25 cellular contexts compared by ENCODE assay signal in genomic region chr13:43802511-43802910, GRCh38. TPM values are rescaled to one million over a fixed set of nuclear protein-coding genes. Genes with fewer than 3 reads are reported as not detected.
"Had no signal": no experiment of that assay in that cellular context is flagged by ENCODE, and none has a peak within 500 bp of the region (broad histone marks: within the 10 kb centered on the region; RNA-seq: fewer than 3 reads in every experiment).

No MANE protein-coding gene starts in this region.

- DNase-seq: activated B cell treated with CpG ODN at 0.5 μM for 24 hours; activated CD4-positive, alpha-beta T cell treated with anti-CD3 and anti-CD28 coated beads for 36 hours; activated CD4-positive, alpha-beta T cell treated with anti-CD3 and anti-CD28 coated beads, Interleukin-2, amount 50 U/mL, for 48 hours; activated CD8-positive, alpha-beta memory T cell treated with anti-CD3 and anti-CD28 coated beads, Interleukin-2, amount 50 U/mL, for 48 hours; activated naive CD4-positive, alpha-beta T cell treated with Interleukin-2 at 50 U/mL for 16 hours; activated naive CD8-positive, alpha-beta T cell treated with anti-CD3 and anti-CD28 coated beads for 36 hours; activated T-cell treated with anti-CD3 and anti-CD28 coated beads, Interleukin-2, amount 50 U/mL, for 4 hours; amniotic stem cell; effector memory CD4-positive, alpha-beta T cell; hippocampal formation; left ventricle myocardium inferior; midbrain; natural killer cell; retina; sigmoid colon; stimulated activated CD4-positive, alpha-beta T cell treated with anti-CD3 and anti-CD28 coated beads, Interleukin-15, amount 100 ng/mL, for 24 hours; stomach; testis; trophoblast cell; uterus had no signal

- H3K36me3 Mint-ChIP-seq: activated naive CD8-positive, alpha-beta T cell treated with anti-CD3 and anti-CD28 coated beads for 36 hours; natural killer cell; stimulated activated memory B cell treated with anti-CD40 and anti-IgM and Interleukin-4, amounts not matched to agents 10 μg/mL and 1 μg/mL and 100 μg/mL, for 72 hours had no signal

- H3K4me3 ChIP-seq: cardiac muscle cell, left ventricle myocardium inferior, sigmoid colon, smooth muscle cell, stomach, testis, uterus had no signal

- H3K4me1 ChIP-seq: testis, uterus had no signal

- H3K9me3 ChIP-seq: left ventricle myocardium inferior, sigmoid colon, stomach, testis, uterus had no signal

- H3K27me3 Mint-ChIP-seq: dendritic cell treated with granulocyte-macrophage colony-stimulating factor and Interleukin-4, amounts not matched to agents 40 ng/mL and 50 ng/mL, for 4 days had no signal

- H3K9me3 Mint-ChIP-seq: activated B cell treated with CpG ODN at 0.5 μM for 24 hours; activated naive CD8-positive, alpha-beta T cell treated with anti-CD3 and anti-CD28 coated beads for 36 hours; activated T-cell treated with anti-CD3 and anti-CD28 coated beads, Interleukin-2, amount 50 U/mL, for 4 hours; dendritic cell treated with granulocyte-macrophage colony-stimulating factor and Interleukin-4, amounts not matched to agents 40 ng/mL and 50 ng/mL, for 4 days; natural killer cell; stimulated activated memory B cell treated with anti-CD40 and anti-IgM and Interleukin-4, amounts not matched to agents 10 μg/mL and 1 μg/mL and 100 μg/mL, for 72 hours had no signal

- H3K4me3 Mint-ChIP-seq: activated B cell treated with CpG ODN at 0.5 μM for 24 hours; activated CD4-positive, alpha-beta T cell treated with anti-CD3 and anti-CD28 coated beads for 36 hours; activated naive CD8-positive, alpha-beta T cell treated with anti-CD3 and anti-CD28 coated beads for 36 hours; activated T-cell treated with anti-CD3 and anti-CD28 coated beads, Interleukin-2, amount 50 U/mL, for 4 hours; dendritic cell treated with granulocyte-macrophage colony-stimulating factor and Interleukin-4, amounts not matched to agents 40 ng/mL and 50 ng/mL, for 4 days; natural killer cell; stimulated activated memory B cell treated with anti-CD40 and anti-IgM and Interleukin-4, amounts not matched to agents 10 μg/mL and 1 μg/mL and 100 μg/mL, for 72 hours had no signal

- H3K36me3 ChIP-seq: cardiac muscle cell, left ventricle myocardium inferior, sigmoid colon, stomach, uterus had no signal

- H3K27ac Mint-ChIP-seq: activated B cell treated with CpG ODN at 0.5 μM for 24 hours; activated CD4-positive, alpha-beta T cell treated with anti-CD3 and anti-CD28 coated beads for 36 hours; activated naive CD8-positive, alpha-beta T cell treated with anti-CD3 and anti-CD28 coated beads for 36 hours; dendritic cell treated with granulocyte-macrophage colony-stimulating factor and Interleukin-4, amounts not matched to agents 40 ng/mL and 50 ng/mL, for 4 days; natural killer cell; stimulated activated memory B cell treated with anti-CD40 and anti-IgM and Interleukin-4, amounts not matched to agents 10 μg/mL and 1 μg/mL and 100 μg/mL, for 72 hours had no signal

- ATAC-seq: activated CD4-positive, alpha-beta T cell treated with anti-CD3 and anti-CD28 coated beads for 36 hours; activated T-cell treated with anti-CD3 and anti-CD28 coated beads, Interleukin-2, amount 50 U/mL, for 4 hours; esophagus mucosa; natural killer cell; stimulated activated memory B cell treated with anti-CD40 and anti-IgM and Interleukin-4, amounts not matched to agents 10 μg/mL and 1 μg/mL and 100 μg/mL, for 72 hours had no signal

- H3K27ac ChIP-seq: cardiac muscle cell, left ventricle myocardium inferior, sigmoid colon, stomach, testis, uterus had no signal

- H3K4me1 Mint-ChIP-seq: activated B cell treated with CpG ODN at 0.5 μM for 24 hours; natural killer cell; stimulated activated memory B cell treated with anti-CD40 and anti-IgM and Interleukin-4, amounts not matched to agents 10 μg/mL and 1 μg/mL and 100 μg/mL, for 72 hours had no signal

- H3K27me3 ChIP-seq: cardiac muscle cell, sigmoid colon, stomach, testis had no signal

RNA-seq across cellular contexts. Expression of gene ENOX1, which starts 15.7 kb away (rescaled TPM):
- total RNA-seq: activated B cell treated with CpG ODN at 0.5 μM for 24 hours; activated naive CD8-positive, alpha-beta T cell treated with anti-CD3 and anti-CD28 coated beads for 36 hours; natural killer cell had no signal
